Comparison of ENCODE assay signal across 23 cellular contexts in genomic region chr22:17583151-17583550, GRCh38. TPM values are rescaled to one million over a fixed set of nuclear protein-coding genes. Genes with fewer than 3 reads are reported as not detected.
DNase-seq lines count a peak whose midpoint lies in the region; ATAC-seq, FAIRE-seq and TF ChIP-seq lines count a peak whose summit lies in the region.
"Had no signal": no experiment of that assay in that cellular context is flagged by ENCODE, and none has a peak within 500 bp of the region (broad histone marks: within the 10 kb centered on the region; RNA-seq: fewer than 3 reads in every experiment).

No MANE protein-coding gene starts in this region.

- H3K4me1 Mint-ChIP-seq in neural crest cell: peaks cover 5% of the 10 kb centered on the region
- H3K4me1 Mint-ChIP-seq in stimulated activated memory B cell treated with anti-CD40 and anti-IgM and Interleukin-4, amounts not matched to agents 10 μg/mL and 1 μg/mL and 100 μg/mL, for 72 hours: no peaks in the 10 kb centered on the region
- H3K4me1 Mint-ChIP-seq: CD14-positive monocyte; CD8-positive, alpha-beta memory T cell had no signal

- H3K27ac Mint-ChIP-seq in neural crest cell (ENCODE audit: unreplicated experiment): peak overlapping the region; percentile 75
- H3K27ac Mint-ChIP-seq in stimulated activated memory B cell treated with anti-CD40 and anti-IgM and Interleukin-4, amounts not matched to agents 10 μg/mL and 1 μg/mL and 100 μg/mL, for 72 hours: no peak overlapping the region
- H3K27ac Mint-ChIP-seq: CD4-positive, alpha-beta T cell; CD8-positive, alpha-beta memory T cell; HFFc6 had no signal

- intact Hi-C loops in posterior vena cava (cut with DNase I): no loop called here

- H3K36me3 Mint-ChIP-seq in neural crest cell (ENCODE audit: low read depth): no peaks in the 10 kb centered on the region
- H3K36me3 Mint-ChIP-seq in stimulated activated memory B cell treated with anti-CD40 and anti-IgM and Interleukin-4, amounts not matched to agents 10 μg/mL and 1 μg/mL and 100 μg/mL, for 72 hours: no peaks in the 10 kb centered on the region
- H3K36me3 Mint-ChIP-seq: CD14-positive monocyte; CD8-positive, alpha-beta memory T cell had no signal

- H3K27me3 ChIP-seq in bronchial epithelial cell (ENCODE audit: control insufficient read depth, insufficient read depth, low read length): no peaks in the 10 kb centered on the region
- H3K27me3 ChIP-seq: BE2C; BLaER1 treated with 17β-estradiol and CSF1 and Interleukin-3, amounts not matched to agents 10 nM and 100 nM had no signal

- ATAC-seq in stimulated activated memory B cell treated with anti-CD40 and anti-IgM and Interleukin-4, amounts not matched to agents 10 μg/mL and 1 μg/mL and 100 μg/mL, for 72 hours: no peak
- no peak for ATAC-seq in GM21717 (IDR thresholded peaks at IDR 0.05; ENCODE audit: unreplicated experiment)
- ATAC-seq: GM12878 had no signal

- FAIRE-seq in bronchial epithelial cell (lab: Jason Lieb, UNC): peak; percentile 86
- FAIRE-seq: A204.1, D721Med, GM12878, H54 had no signal

- no peaks in the 10 kb centered on the region for H3K36me3 ChIP-seq in bronchial epithelial cell (ENCODE audit: control insufficient read depth, insufficient read depth, low read length)
- H3K36me3 ChIP-seq: BE2C; BLaER1 treated with 17β-estradiol and CSF1 and Interleukin-3, amounts not matched to agents 10 nM and 100 nM; HAP-1 had no signal

- H3K4me3 ChIP-seq in bronchial epithelial cell (ENCODE audit: low read depth, low read length): no peak overlapping the region
- H3K4me3 ChIP-seq: BLaER1 treated with 17β-estradiol and CSF1 and Interleukin-3, amounts not matched to agents 10 nM and 100 nM; GM12878; HAP-1 had no signal

- H3K27me3 Mint-ChIP-seq in neural crest cell (ENCODE audit: low read depth): no peaks in the 10 kb centered on the region
- H3K27me3 Mint-ChIP-seq in stimulated activated memory B cell treated with anti-CD40 and anti-IgM and Interleukin-4, amounts not matched to agents 10 μg/mL and 1 μg/mL and 100 μg/mL, for 72 hours: peaks cover 10% of the 10 kb centered on the region
- H3K27me3 Mint-ChIP-seq: CD4-positive, alpha-beta T cell had no signal

- DNase-seq in bronchial epithelial cell (ENCODE audit: low read depth) (no peak), neural crest cell (ENCODE audit: low read depth, low spot score) (no peak), posterior vena cava (ENCODE audit: low spot score) (peak; percentile 52), NCI-H446 (lab: John Stamatoyannopoulos, UW) (no peak)
- DNase-seq: AML-193; BE2C; CD4-positive, alpha-beta T cell; CD8-positive, alpha-beta memory T cell; DMS 273 treated with DMSO at 0.1 percent for 48 hours; DMS79; EL; GDM1; GOT3; HFFc6 had no signal

- TF ChIP-seq CTCF in bronchial epithelial cell (IDR thresholded peaks at IDR 0.05; ENCODE audit: insufficient read depth, low read length, severe bottlenecking): no peak
- no peak for TF ChIP-seq CTCF in neural crest cell (conservative IDR thresholded peaks at IDR 0.05)

- H3K4me3 Mint-ChIP-seq in neural crest cell: no peak overlapping the region
- H3K4me3 Mint-ChIP-seq in stimulated activated memory B cell treated with anti-CD40 and anti-IgM and Interleukin-4, amounts not matched to agents 10 μg/mL and 1 μg/mL and 100 μg/mL, for 72 hours: no peak overlapping the region
- H3K4me3 Mint-ChIP-seq: CD14-positive monocyte; CD4-positive, alpha-beta T cell; CD8-positive, alpha-beta memory T cell; HFFc6 had no signal

- H3K9me3 Mint-ChIP-seq in neural crest cell: no peaks in the 10 kb centered on the region
- no peaks in the 10 kb centered on the region for H3K9me3 Mint-ChIP-seq in stimulated activated memory B cell treated with anti-CD40 and anti-IgM and Interleukin-4, amounts not matched to agents 10 μg/mL and 1 μg/mL and 100 μg/mL, for 72 hours
- H3K9me3 Mint-ChIP-seq: CD4-positive, alpha-beta T cell; CD8-positive, alpha-beta memory T cell; HFFc6 had no signal

RNA-seq across cellular contexts. Expression of gene SLC25A18, which starts 19.9 kb away (rescaled TPM):
- not detected in 2 replicates for total RNA-seq in bronchial epithelial cell
- 0.34 and 0.86 TPM in 2 replicates for total RNA-seq in neural crest cell
- 1 to 10 TPM in 1 of 2 donors, under 1 TPM in 1; 0.76 to 1.2 TPM for total RNA-seq in posterior vena cava
- total RNA-seq: CD4-positive, alpha-beta T cell; CD8-positive, alpha-beta memory T cell; GM12878; HFFc6 had no signal

RNA-seq across cellular contexts. Expression of gene ATP6V1E1, which starts 45.4 kb away (rescaled TPM):
- total RNA-seq in bronchial epithelial cell (119 and 146 TPM in 2 replicates), neural crest cell (59.2 and 63.9 TPM in 2 replicates), posterior vena cava (100 to 1,000 TPM; 116 to 126 TPM)

RNA-seq across cellular contexts. Expression of gene BCL2L13, which starts 55.4 kb away (rescaled TPM):
- total RNA-seq in bronchial epithelial cell (48.4 and 54.3 TPM in 2 replicates), neural crest cell (36.5 and 37.5 TPM in 2 replicates), posterior vena cava (10 to 100 TPM; 28.9 to 34.7 TPM)
